Comparison of ENCODE assay signal across 23 cellular contexts in genomic region chr7:24824400-24824799, GRCh38.
DNase-seq lines count a peak whose midpoint lies in the region; ATAC-seq and TF ChIP-seq lines count a peak whose summit lies in the region.
"Had no signal": no experiment of that assay in that cellular context is flagged by ENCODE, and none has a peak within 500 bp of the region (broad histone marks: within the 10 kb centered on the region; RNA-seq: fewer than 3 reads in every experiment).

No MANE protein-coding gene starts in this region.

- intact Hi-C loops in esophagus squamous epithelium (cut with DNase I) = no loop called here

- no peaks in the 10 kb centered on the region for H4K20me1 ChIP-seq in SU-DHL-6 (ENCODE audit: low read depth, low read length)

- WGBS in esophagus squamous epithelium, 2 donors = 87 to 91% methylated on average over 3 of the region's 3 CpGs

- no peak overlapping the region for H3K4me3 ChIP-seq in SU-DHL-6 (ENCODE audit: insufficient read depth, low read length, poor library complexity, severe bottlenecking)
- no peak overlapping the region for H3K4me3 ChIP-seq in esophagus squamous epithelium
- H3K4me3 ChIP-seq: GM12878, heart left ventricle, lung, MG63 had no signal

- CTCF ChIA-PET in activated CD4-positive, alpha-beta T cell treated with anti-CD3 and anti-CD28 coated beads, Interleukin-2, amount 10 ng/mL, durations not matched to agents 7 days and 5 days (lab: Charles Lee) = interaction anchor here (0.8 to 1.2 kb wide), 2 partner anchors 12 to 269 kb away, joined by 3 to 7 read pairs; no protein-coding TSS in a partner anchor

- H3K9me3 Mint-ChIP-seq in activated CD4-positive, alpha-beta T cell treated with anti-CD3 and anti-CD28 coated beads, Interleukin-2, amount 10 ng/mL, durations not matched to agents 7 days and 5 days = no peaks in the 10 kb centered on the region
- no peaks in the 10 kb centered on the region for H3K9me3 Mint-ChIP-seq in stimulated activated memory B cell treated with anti-CD40 and anti-IgM and Interleukin-4, amounts not matched to agents 10 μg/mL and 1 μg/mL and 100 μg/mL, for 72 hours

- no peak for DNase-seq in activated CD4-positive, alpha-beta T cell treated with anti-CD3 and anti-CD28 coated beads, Interleukin-2, amount 10 ng/mL, durations not matched to agents 7 days and 5 days
- no peak for DNase-seq in activated CD4-positive, alpha-beta T cell treated with anti-CD3 and anti-CD28 coated beads, Interleukin-2, amount 50 U/mL, for 1 hour
- DNase-seq in esophagus squamous epithelium (lab: John Stamatoyannopoulos, UW) (no peak), dermis blood vessel endothelial cell (no peak), SKM-1 treated with dmso at 0.1 percent for 144 hours (lab: John Stamatoyannopoulos, UW; ENCODE audit: unreplicated experiment) (no peak)
- DNase-seq in effector CD8-positive, alpha-beta T cell (lab: John Stamatoyannopoulos, UW) = no peak
- DNase-seq: 8988T; activated CD4-positive, alpha-beta T cell treated with anti-CD3 and anti-CD28 coated beads for 1 hour; activated effector memory CD4-positive, alpha-beta T cell treated with anti-CD3 and anti-CD28 coated beads, Interleukin-2, amount 50 U/mL, for 16 hours; amygdala; central memory CD4-positive, alpha-beta T cell; DMS153; GF-D8; HCEC 1CT; MG63; NCI-H1694; T1000 had no signal

- peak overlapping the region; percentile 69 for H3K27ac Mint-ChIP-seq in activated CD4-positive, alpha-beta T cell treated with anti-CD3 and anti-CD28 coated beads, Interleukin-2, amount 10 ng/mL, durations not matched to agents 7 days and 5 days
- H3K27ac Mint-ChIP-seq in stimulated activated memory B cell treated with anti-CD40 and anti-IgM and Interleukin-4, amounts not matched to agents 10 μg/mL and 1 μg/mL and 100 μg/mL, for 72 hours = peak overlapping the region; percentile 75

- TF ChIP-seq CTCF in SU-DHL-6 (IDR thresholded peaks at IDR 0.05; ENCODE audit: insufficient read depth, low read length, poor library complexity, severe bottlenecking) = no peak
- no peak for TF ChIP-seq CTCF in esophagus squamous epithelium (IDR thresholded peaks at IDR 0.05)

- H2AFZ ChIP-seq in SU-DHL-6 (ENCODE audit: low read depth, low read length, severe bottlenecking) = no peak overlapping the region

- H3K27me3 ChIP-seq in SU-DHL-6 (ENCODE audit: low read length) = no peaks in the 10 kb centered on the region
- H3K27me3 ChIP-seq in esophagus squamous epithelium = no peaks in the 10 kb centered on the region
- H3K27me3 ChIP-seq: heart left ventricle, MG63 had no signal

- peaks cover 85% of the 10 kb centered on the region for H3K4me1 Mint-ChIP-seq in activated CD4-positive, alpha-beta T cell treated with anti-CD3 and anti-CD28 coated beads, Interleukin-2, amount 10 ng/mL, durations not matched to agents 7 days and 5 days
- peaks cover 56% of the 10 kb centered on the region for H3K4me1 Mint-ChIP-seq in stimulated activated memory B cell treated with anti-CD40 and anti-IgM and Interleukin-4, amounts not matched to agents 10 μg/mL and 1 μg/mL and 100 μg/mL, for 72 hours

- no peaks in the 10 kb centered on the region for H3K9me3 ChIP-seq in SU-DHL-6 (ENCODE audit: insufficient read depth, low read length)
- no peaks in the 10 kb centered on the region for H3K9me3 ChIP-seq in esophagus squamous epithelium
- H3K9me3 ChIP-seq: heart left ventricle, MG63 had no signal

- no peaks in the 10 kb centered on the region for H3K27me3 Mint-ChIP-seq in activated CD4-positive, alpha-beta T cell treated with anti-CD3 and anti-CD28 coated beads, Interleukin-2, amount 10 ng/mL, durations not matched to agents 7 days and 5 days
- H3K27me3 Mint-ChIP-seq in stimulated activated memory B cell treated with anti-CD40 and anti-IgM and Interleukin-4, amounts not matched to agents 10 μg/mL and 1 μg/mL and 100 μg/mL, for 72 hours = no peaks in the 10 kb centered on the region

- no peak for TF ChIP-seq POLR2A in esophagus squamous epithelium (IDR thresholded peaks at IDR 0.05)

- H3K27ac ChIP-seq in SU-DHL-6 (ENCODE audit: low read depth, low read length) (peak overlapping the region; percentile 97), esophagus squamous epithelium (peak overlapping the region in 3 of 4 donors; percentile 58 to 87 (median 81))

- POLR2A ChIA-PET in activated CD4-positive, alpha-beta T cell treated with anti-CD3 and anti-CD28 coated beads, Interleukin-2, amount 10 ng/mL, durations not matched to agents 7 days and 5 days (lab: Charles Lee) = no interaction called here

- H3K36me3 ChIP-seq in SU-DHL-6 (ENCODE audit: low read length) = peaks cover 9% of the 10 kb centered on the region; the same call in 1 of the 2 replicates
- no peaks in the 10 kb centered on the region for H3K36me3 ChIP-seq in esophagus squamous epithelium

- H3K9me2 ChIP-seq in SU-DHL-6 (replicated peaks; ENCODE audit: insufficient read depth, low read length) = no peaks in the 10 kb centered on the region

- ATAC-seq in stimulated activated memory B cell treated with anti-CD40 and anti-IgM and Interleukin-4, amounts not matched to agents 10 μg/mL and 1 μg/mL and 100 μg/mL, for 72 hours = no peak
- ATAC-seq: GM12878, heart left ventricle, HepG2 had no signal

- H3K4me2 ChIP-seq in SU-DHL-6 (ENCODE audit: low read depth, low read length, poor library complexity, severe bottlenecking) = no peak overlapping the region

- H3K79me2 ChIP-seq in SU-DHL-6 (ENCODE audit: insufficient read depth, low read length) = peaks cover 7% of the 10 kb centered on the region; the same call in 1 of the 2 replicates

- H3K9ac ChIP-seq in SU-DHL-6 (ENCODE audit: low read length) = no peak overlapping the region

- no peak overlapping the region for H3K4me3 Mint-ChIP-seq in activated CD4-positive, alpha-beta T cell treated with anti-CD3 and anti-CD28 coated beads, Interleukin-2, amount 10 ng/mL, durations not matched to agents 7 days and 5 days
- no peak overlapping the region for H3K4me3 Mint-ChIP-seq in stimulated activated memory B cell treated with anti-CD40 and anti-IgM and Interleukin-4, amounts not matched to agents 10 μg/mL and 1 μg/mL and 100 μg/mL, for 72 hours

- peaks cover 11 to 62% (median 44%) of the 10 kb centered on the region in 3 donors for H3K4me1 ChIP-seq in esophagus squamous epithelium

- peaks cover 56% of the 10 kb centered on the region for H3F3A ChIP-seq in SU-DHL-6 (ENCODE audit: insufficient read depth)

- H3K36me3 Mint-ChIP-seq in activated CD4-positive, alpha-beta T cell treated with anti-CD3 and anti-CD28 coated beads, Interleukin-2, amount 10 ng/mL, durations not matched to agents 7 days and 5 days (ENCODE audit: low read depth) = peaks cover 74% of the 10 kb centered on the region
- H3K36me3 Mint-ChIP-seq in stimulated activated memory B cell treated with anti-CD40 and anti-IgM and Interleukin-4, amounts not matched to agents 10 μg/mL and 1 μg/mL and 100 μg/mL, for 72 hours = peaks cover 55% of the 10 kb centered on the region
